In genomic region chr4:8192748-8193738, GRCh38 we compare ENCODE assay signal across 9 cellular contexts. TPM values are rescaled to one million over a fixed set of nuclear protein-coding genes. Genes with fewer than 3 reads are reported as not detected.
DNase-seq lines count a peak whose midpoint lies in the region; ATAC-seq, FAIRE-seq and TF ChIP-seq lines count a peak whose summit lies in the region.
"Had no signal": no experiment of that assay in that cellular context is flagged by ENCODE, and none has a peak within 500 bp of the region (broad histone marks: within the 10 kb centered on the region; RNA-seq: fewer than 3 reads in every experiment).

No MANE protein-coding gene starts in this region.

- no peaks in the 10 kb centered on the region for H3K79me2 ChIP-seq in hepatocyte

- no peak overlapping the region for H3K4me3 ChIP-seq in hepatocyte
- no peak overlapping the region for H3K4me3 ChIP-seq in effector memory CD4-positive, alpha-beta T cell (ENCODE audit: insufficient read depth, low read depth, low read length, poor library complexity, severe bottlenecking)

- ATAC-seq in GM18868 (IDR thresholded peaks at IDR 0.05; ENCODE audit: unreplicated experiment) = peak; percentile 97
- ATAC-seq in HG02973 (IDR thresholded peaks at IDR 0.05; ENCODE audit: unreplicated experiment) = peak; percentile 87
- ATAC-seq in activated B cell treated with CpG ODN at 0.5 μM for 24 hours (ENCODE audit: low read depth) = peak; percentile 99

- peak overlapping the region; percentile 20 for H3K4me3 Mint-ChIP-seq in activated B cell treated with CpG ODN at 0.5 μM for 24 hours

- no peaks in the 10 kb centered on the region for H3K36me3 Mint-ChIP-seq in activated B cell treated with CpG ODN at 0.5 μM for 24 hours (ENCODE audit: low read depth)

- no peaks in the 10 kb centered on the region for H4K20me1 ChIP-seq in hepatocyte (ENCODE audit: insufficient read depth, poor library complexity, severe bottlenecking)

- H3K4me1 Mint-ChIP-seq in activated B cell treated with CpG ODN at 0.5 μM for 24 hours = peaks cover 36% of the 10 kb centered on the region

- intact Hi-C loops in activated B cell treated with CpG ODN at 0.5 μM for 24 hours (cut with micrococcal nuclease) = loop anchor here (1.0 kb wide), 5 partner anchors 8 to 35 kb away; partner anchors contain the start of gene ABLIM2

- peak overlapping the region; percentile 76 for H3K27ac ChIP-seq in hepatocyte
- H3K27ac ChIP-seq in effector memory CD4-positive, alpha-beta T cell (ENCODE audit: insufficient read depth, low read length, poor library complexity, severe bottlenecking) = no peak overlapping the region

- peak overlapping the region; percentile 48 for H3K4me2 ChIP-seq in hepatocyte

- H3K9me3 ChIP-seq in hepatocyte (ENCODE audit: low read depth) = no peaks in the 10 kb centered on the region
- no peaks in the 10 kb centered on the region for H3K9me3 ChIP-seq in effector memory CD4-positive, alpha-beta T cell (ENCODE audit: control insufficient read depth, low read length)

- POLR2A ChIA-PET in activated B cell treated with CpG ODN at 0.5 μM for 24 hours (lab: Charles Lee) = interaction anchor here (0.6 to 3.6 kb wide), 6 partner anchors 9 to 236 kb away, joined by 3 to 23 read pairs (median 7); partner anchors contain the start of gene ABLIM2

- no peaks in the 10 kb centered on the region for H3K9me2 ChIP-seq in hepatocyte (replicated peaks; ENCODE audit: insufficient read depth)

- H3K4me1 ChIP-seq in hepatocyte (ENCODE audit: insufficient read depth) = peaks cover 10% of the 10 kb centered on the region
- no peaks in the 10 kb centered on the region for H3K4me1 ChIP-seq in effector memory CD4-positive, alpha-beta T cell (ENCODE audit: control insufficient read depth, insufficient read depth, low read length, poor library complexity, severe bottlenecking)

- no peaks in the 10 kb centered on the region for H3K36me3 ChIP-seq in hepatocyte (replicated peaks; ENCODE audit: insufficient read depth, low read depth)
- H3K36me3 ChIP-seq in effector memory CD4-positive, alpha-beta T cell (ENCODE audit: control insufficient read depth, insufficient read depth, low read length) = no peaks in the 10 kb centered on the region

- CTCF ChIA-PET in activated B cell treated with CpG ODN at 0.5 μM for 24 hours (lab: Charles Lee) = interaction anchor here (1.3 to 5.3 kb wide), 7 partner anchors 13 to 390 kb away, joined by 3 to 61 read pairs (median 7); no protein-coding TSS in a partner anchor

- no peaks in the 10 kb centered on the region for H3K9me3 Mint-ChIP-seq in activated B cell treated with CpG ODN at 0.5 μM for 24 hours

- DNase-seq in D721Med (ENCODE audit: insufficient read length, low spot score) = no peak
- DNase-seq in NCI-H1930 (lab: John Stamatoyannopoulos, UW) = peak; percentile 25 to 60
- peak; percentile 52 for DNase-seq in activated B cell treated with CpG ODN at 0.5 μM for 24 hours
- DNase-seq in hepatocyte (ENCODE audit: low spot score) = peak; percentile 81
- no peak for DNase-seq in effector memory CD4-positive, alpha-beta T cell
- no peak for DNase-seq in NK-92 treated with Interleukin-12 subunit alpha and Interleukin-12 subunit beta, amount 100 ng/mL, for 24 hours (lab: John Stamatoyannopoulos, UW)

- WGBS in hepatocyte (ENCODE audit: low lambda C conversion rate, missing lambda C conversion rate) = 48% methylated on average over 18 of the region's 18 CpGs

- peak overlapping the region; percentile 69 for H3K27ac Mint-ChIP-seq in activated B cell treated with CpG ODN at 0.5 μM for 24 hours

- H3K27me3 ChIP-seq in hepatocyte = no peaks in the 10 kb centered on the region
- H3K27me3 ChIP-seq in effector memory CD4-positive, alpha-beta T cell (replicated peaks; ENCODE audit: control insufficient read depth, insufficient read depth, low read length, poor library complexity, severe bottlenecking) = no peaks in the 10 kb centered on the region

- peaks cover 2% of the 10 kb centered on the region for H3K27me3 Mint-ChIP-seq in activated B cell treated with CpG ODN at 0.5 μM for 24 hours

- FAIRE-seq in D721Med (lab: Jason Lieb, UNC) = no peak
- FAIRE-seq: TTC549 had no signal

- H2AFZ ChIP-seq in hepatocyte = no peak overlapping the region

- TF ChIP-seq CTCF in D721Med (IDR thresholded peaks at IDR 0.05; ENCODE audit: insufficient read depth, missing control alignments) (peak; percentile 33), activated B cell treated with CpG ODN at 0.5 μM for 24 hours (IDR thresholded peaks at IDR 0.05) (no peak), hepatocyte (IDR thresholded peaks at IDR 0.05; ENCODE audit: poor library complexity) (peak; percentile 50)

RNA-seq across cellular contexts. Expression of gene SH3TC1, which starts 6.0 kb away (rescaled TPM):
- total RNA-seq in activated B cell treated with CpG ODN at 0.5 μM for 24 hours (104 and 135 TPM in 2 replicates), hepatocyte (16.5 and 35.4 TPM in 2 replicates)
- 30.3 and 41.2 TPM in 2 replicates for polyA plus RNA-seq in hepatocyte

RNA-seq across cellular contexts. Expression of gene ABLIM2, which starts 34.4 kb away (rescaled TPM):
- 5.2 and 7.0 TPM in 2 replicates for total RNA-seq in activated B cell treated with CpG ODN at 0.5 μM for 24 hours
- 0.68 and 1.7 TPM in 2 replicates for total RNA-seq in hepatocyte
- 2.0 and 3.3 TPM in 2 replicates for polyA plus RNA-seq in hepatocyte

Comparison
In these comparisons a context has a peak if more than half of its experiments do, and no peak if none do; other contexts are left out.
1. DNase-seq: peak in NCI-H1930 (2 of 2), activated B cell treated with CpG ODN at 0.5 μM for 24 hours (single experiment) and hepatocyte (single experiment); none in D721Med (single experiment), effector memory CD4-positive, alpha-beta T cell (0 of 3) and NK-92 treated with Interleukin-12 subunit alpha and Interleukin-12 subunit beta, amount 100 ng/mL, for 24 hours (single experiment).
2. Peak in every context shown above with its lines, with median percentiles within 50 percentile points of each other: ATAC-seq.